Comparison of ENCODE assay signal across 17 cellular contexts in the genomic region with DNA sequence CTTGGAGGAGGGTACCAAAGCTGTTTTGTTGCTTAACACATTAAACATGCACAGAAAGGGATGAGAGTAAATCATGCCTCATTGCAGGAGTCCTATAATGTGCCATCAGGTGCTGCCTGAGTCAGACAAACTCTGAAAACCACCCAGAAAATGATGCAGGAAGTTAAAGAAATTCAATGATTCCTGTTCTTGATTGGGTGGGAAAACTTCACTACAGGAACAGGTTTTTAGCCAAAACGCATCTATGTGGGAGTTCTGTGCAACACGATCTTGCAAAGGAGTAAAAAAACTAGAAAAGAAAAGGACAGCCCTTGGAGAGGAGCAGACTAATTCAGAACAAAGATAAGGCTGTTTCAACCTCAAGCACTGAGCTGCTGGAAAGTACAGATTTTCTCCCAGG.
DNase-seq lines count a peak whose midpoint lies in the region; ATAC-seq and TF ChIP-seq lines count a peak whose summit lies in the region.
"Had no signal": no experiment of that assay in that cellular context is flagged by ENCODE, and none has a peak within 500 bp of the region (broad histone marks: within the 10 kb centered on the region; RNA-seq: fewer than 3 reads in every experiment).

No MANE protein-coding gene starts in this region.

- CTCF ChIA-PET in A673 (lab: Charles Lee) = interaction anchor here (0.6 kb wide), 2 partner anchors 21 to 748 kb away, joined by 3 read pairs; no protein-coding TSS in a partner anchor
- CTCF ChIA-PET in PC-3 (lab: Charles Lee) = no interaction called here
- CTCF ChIA-PET in HEK293T (lab: Yijun Ruan, JAX) = no interaction called here

- no peaks in the 10 kb centered on the region for H3K79me2 ChIP-seq in PC-3 (ENCODE audit: low read length)

- H3K27ac ChIP-seq in A673 (ENCODE audit: low read depth, low read length, poor library complexity, severe bottlenecking) = peak overlapping the region; percentile 29
- no peak overlapping the region for H3K27ac ChIP-seq in PC-3 (ENCODE audit: low read length)
- H3K27ac ChIP-seq: BLaER1 treated with 17β-estradiol and CSF1 and Interleukin-3, amounts not matched to agents 10 nM and 100 nM had no signal

- POLR2A ChIA-PET in A673 (lab: Charles Lee; ENCODE audit: low non-redundant PET) (interaction anchor here (0.6 kb wide), 1 partner anchor 30 kb away, joined by 3 read pairs; no protein-coding TSS in a partner anchor), PC-3 (lab: Charles Lee; ENCODE audit: unreplicated experiment) (no interaction called here), HEK293T (lab: Yijun Ruan, JAX) (no interaction called here)

- no peaks in the 10 kb centered on the region for H3K27me3 ChIP-seq in A673 (replicated peaks; ENCODE audit: insufficient read depth, low read depth, low read length, poor library complexity)
- H3K27me3 ChIP-seq in PC-3 (ENCODE audit: low read length) = no peaks in the 10 kb centered on the region
- H3K27me3 ChIP-seq: BLaER1 treated with 17β-estradiol and CSF1 and Interleukin-3, amounts not matched to agents 10 nM and 100 nM had no signal

- no peak overlapping the region for H3K4me2 ChIP-seq in PC-3 (ENCODE audit: low read length)
- H3K4me2 ChIP-seq: BLaER1 treated with 17β-estradiol and CSF1 and Interleukin-3, amounts not matched to agents 10 nM and 100 nM had no signal

- no peak overlapping the region for H3K27ac Mint-ChIP-seq in immature natural killer cell
- H3K27ac Mint-ChIP-seq: CD4-positive, CD25-positive, alpha-beta regulatory T cell had no signal

- no peaks in the 10 kb centered on the region for H4K20me1 ChIP-seq in PC-3 (ENCODE audit: low read length)
- H4K20me1 ChIP-seq: BLaER1 treated with 17β-estradiol and CSF1 and Interleukin-3, amounts not matched to agents 10 nM and 100 nM had no signal

- H3K9ac ChIP-seq in PC-3 (ENCODE audit: low read length) = no peak overlapping the region
- H3K9ac ChIP-seq: BLaER1 treated with 17β-estradiol and CSF1 and Interleukin-3, amounts not matched to agents 10 nM and 100 nM had no signal

- no peaks in the 10 kb centered on the region for H3K36me3 ChIP-seq in A673 (ENCODE audit: insufficient read depth, low read length, poor library complexity, severe bottlenecking)
- H3K36me3 ChIP-seq in PC-3 (ENCODE audit: low read depth, low read length) = no peaks in the 10 kb centered on the region
- H3K36me3 ChIP-seq: BLaER1 treated with 17β-estradiol and CSF1 and Interleukin-3, amounts not matched to agents 10 nM and 100 nM had no signal

- H3K27me3 Mint-ChIP-seq in immature natural killer cell (ENCODE audit: low read depth in 3 of 3) = peaks cover 0 to 2% (median 0%) of the 10 kb centered on the region in 3 donors
- H3K27me3 Mint-ChIP-seq: CD4-positive, CD25-positive, alpha-beta regulatory T cell had no signal

- intact Hi-C loops in A673 (cut with micrococcal nuclease; ENCODE audit: unreplicated experiment) (no loop called here), PC-3 (cut with micrococcal nuclease) (no loop called here)

- H3K4me1 ChIP-seq in A673 (ENCODE audit: insufficient read depth, low read length, poor library complexity, severe bottlenecking) (peaks cover 15% of the 10 kb centered on the region), PC-3 (ENCODE audit: insufficient read depth, low read length) (no peaks in the 10 kb centered on the region)
- H3K4me1 ChIP-seq: BLaER1 treated with 17β-estradiol and CSF1 and Interleukin-3, amounts not matched to agents 10 nM and 100 nM had no signal

- DNase-seq in A673 (ENCODE audit: low spot score) (no peak), PC-3 (no peak), middle frontal gyrus (ENCODE audit: extremely low spot score, low spot score) (peak; percentile 42), occipital lobe (lab: John Stamatoyannopoulos, UW) (peak; percentile 18), immature natural killer cell (no peak), Kasumi-1 (lab: John Stamatoyannopoulos, UW) (no peak), GM19238 (ENCODE audit: insufficient read length, low spot score) (no peak), HEK293T (ENCODE audit: extremely low spot score) (no peak)
- DNase-seq: 8988T; ACHN; CD4-positive, CD25-positive, alpha-beta regulatory T cell; DMS53; GF-D8; GOT3; HCEC 1CT; IMR-90 had no signal

- H3K9me2 ChIP-seq in PC-3 (replicated peaks; ENCODE audit: low read length) = no peaks in the 10 kb centered on the region

- BruUV-seq in A673 (replicated peaks; lab: Mats Ljungman, UMichigan) = no TSS peak
- BruUV-seq in PC-3 (replicated peaks; lab: Mats Ljungman, UMichigan) = no TSS peak

- H3K4me3 Mint-ChIP-seq in immature natural killer cell = no peak overlapping the region
- H3K4me3 Mint-ChIP-seq: CD4-positive, CD25-positive, alpha-beta regulatory T cell had no signal

- H3K36me3 Mint-ChIP-seq in immature natural killer cell = no peaks in the 10 kb centered on the region
- H3K36me3 Mint-ChIP-seq: CD4-positive, CD25-positive, alpha-beta regulatory T cell had no signal

- H3K9me3 ChIP-seq in A673 (ENCODE audit: low read depth, low read length, poor library complexity, severe bottlenecking) = peaks cover 1% of the 10 kb centered on the region
- H3K9me3 ChIP-seq in PC-3 (ENCODE audit: low read length) = no peaks in the 10 kb centered on the region

- TF ChIP-seq CTCF in A673 (conservative IDR thresholded peaks at IDR 0.05; ENCODE audit: low read depth, low read length) (no peak), PC-3 (conservative IDR thresholded peaks at IDR 0.05; ENCODE audit: low read depth, low read length) (no peak)

- H3K4me3 ChIP-seq in A673 (ENCODE audit: low read depth, low read length, poor library complexity, severe bottlenecking) (no peak overlapping the region), PC-3 (ENCODE audit: low read length) (no peak overlapping the region)
- H3K4me3 ChIP-seq: BLaER1 treated with 17β-estradiol and CSF1 and Interleukin-3, amounts not matched to agents 10 nM and 100 nM had no signal

- peaks cover 0 to 4% (median 0%) of the 10 kb centered on the region in 6 donors for H3K9me3 Mint-ChIP-seq in immature natural killer cell

- ATAC-seq in PC-3 = no peak

- no peaks in the 10 kb centered on the region for H3F3A ChIP-seq in PC-3 (ENCODE audit: low read length, unreplicated experiment)

- no peaks in the 10 kb centered on the region for H3K4me1 Mint-ChIP-seq in immature natural killer cell
- H3K4me1 Mint-ChIP-seq: CD4-positive, CD25-positive, alpha-beta regulatory T cell had no signal

- peak overlapping the region; percentile 45; the same call in 1 of the 2 replicates for H2AFZ ChIP-seq in PC-3 (ENCODE audit: low read length)

TF ChIP-seq in HEK293T, 16 proteins besides CTCF, POLR2A, EP300 and RAD21:
- no peak for TF ChIP-seq CTBP1 (IDR thresholded peaks at IDR 0.05; ENCODE audit: borderline replicate concordance)
- TF ChIP-seq SUZ12 (IDR thresholded peaks at IDR 0.05) = no peak
- TF ChIP-seq ARNT (IDR thresholded peaks at IDR 0.05) = no peak
- no peak for TF ChIP-seq ELF4 (IDR thresholded peaks at IDR 0.05)
- TF ChIP-seq, protein P1, sequence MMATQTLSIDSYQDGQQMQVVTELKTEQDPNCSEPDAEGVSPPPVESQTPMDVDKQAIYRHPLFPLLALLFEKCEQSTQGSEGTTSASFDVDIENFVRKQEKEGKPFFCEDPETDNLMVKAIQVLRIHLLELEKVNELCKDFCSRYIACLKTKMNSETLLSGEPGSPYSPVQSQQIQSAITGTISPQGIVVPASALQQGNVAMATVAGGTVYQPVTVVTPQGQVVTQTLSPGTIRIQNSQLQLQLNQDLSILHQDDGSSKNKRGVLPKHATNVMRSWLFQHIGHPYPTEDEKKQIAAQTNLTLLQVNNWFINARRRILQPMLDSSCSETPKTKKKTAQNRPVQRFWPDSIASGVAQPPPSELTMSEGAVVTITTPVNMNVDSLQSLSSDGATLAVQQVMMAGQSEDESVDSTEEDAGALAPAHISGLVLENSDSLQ (IDR thresholded peaks at IDR 0.05) = no peak
- no peak for TF ChIP-seq FOXM1 (IDR thresholded peaks at IDR 0.05; ENCODE audit: borderline replicate concordance)
- TF ChIP-seq SP1 (IDR thresholded peaks at IDR 0.05) = no peak
- no peak for TF ChIP-seq NFRKB (IDR thresholded peaks at IDR 0.05)
- TF ChIP-seq L3MBTL2 (conservative IDR thresholded peaks at IDR 0.05) = no peak
- no peak for TF ChIP-seq HDGF (IDR thresholded peaks at IDR 0.05; ENCODE audit: borderline replicate concordance)
- no peak for TF ChIP-seq BHLHE40 (IDR thresholded peaks at IDR 0.05; ENCODE audit: borderline replicate concordance)

Comparison
In these comparisons a context has a peak if more than half of its experiments do, and no peak if none do; other contexts are left out.
1. DNase-seq: peak in middle frontal gyrus (single experiment) and occipital lobe (single experiment); none in A673 (single experiment), PC-3 (single experiment), immature natural killer cell (0 of 3), Kasumi-1 (0 of 2), GM19238 (single experiment) and HEK293T (single experiment).